8 cellular contexts compared by ENCODE assay signal in genomic region chr6:163827157-163827556, GRCh38.
"Had no signal": no experiment of that assay in that cellular context is flagged by ENCODE, and none has a peak within 500 bp of the region (broad histone marks: within the 10 kb centered on the region; RNA-seq: fewer than 3 reads in every experiment).

No MANE protein-coding gene starts in this region.

- H3K36me3 ChIP-seq: HAP-1 had no signal

- DNase-seq: HFFc6, IMR-90, KG1 had no signal

- ATAC-seq: GM23338, HCT116 had no signal

- H3K4me1 ChIP-seq: HAP-1 had no signal

- H3K4me3 ChIP-seq: GM23338, HAP-1, K562 had no signal

- H3K27ac ChIP-seq: HL-60 had no signal

- H3K9me3 ChIP-seq: HAP-1 had no signal
